In genomic region chr2:8310557-8311455, GRCh38 we compare ENCODE assay signal across 11 cellular contexts.
DNase-seq lines count a peak whose midpoint lies in the region; ATAC-seq and TF ChIP-seq lines count a peak whose summit lies in the region.
"Had no signal": no experiment of that assay in that cellular context is flagged by ENCODE, and none has a peak within 500 bp of the region (broad histone marks: within the 10 kb centered on the region; RNA-seq: fewer than 3 reads in every experiment).

No MANE protein-coding gene starts in this region.

- peaks cover 0 to 67% of the 10 kb centered on the region in 2 donors for H3K4me1 ChIP-seq in left lung
- H3K4me1 ChIP-seq: foreskin keratinocyte had no signal

- peak; percentile 24 to 37 for DNase-seq in activated CD4-positive, alpha-beta T cell treated with anti-CD3 and anti-CD28 coated beads for 24 hours (ENCODE audit: low read depth in 2 of 2)
- no peak for DNase-seq in activated CD4-positive, alpha-beta T cell treated with anti-CD3 and anti-CD28 coated beads for 1 hour
- peak; percentile 32 for DNase-seq in activated T-cell treated with anti-CD3 and anti-CD28 coated beads for 4 hours
- DNase-seq in left lung, result peak in 1 of 2 donors; percentile 71
- no peak for DNase-seq in GM13977 (ENCODE audit: low spot score)
- DNase-seq in GM13976 (ENCODE audit: low spot score), result no peak
- DNase-seq: foreskin keratinocyte, NCI-H1930 had no signal

- intact Hi-C loops in left lung (cut with DNase I), result no loop called here

- TF ChIP-seq CTCF in left lung (IDR thresholded peaks at IDR 0.05) (no peak), GM13977 (IDR thresholded peaks at IDR 0.05; ENCODE audit: extremely low read depth, insufficient read depth, missing control alignments) (no peak), GM13976 (IDR thresholded peaks at IDR 0.05; ENCODE audit: borderline replicate concordance, control extremely low read depth, extremely low read depth, insufficient read depth, missing control alignments) (no peak)

- no peak overlapping the region for H3K4me3 ChIP-seq in left lung

- peak overlapping the region; percentile 42 for H3K27ac Mint-ChIP-seq in stimulated activated naive CD8-positive, alpha-beta T cell treated with anti-CD3 and anti-CD28 coated beads, Interleukin-15, Interleukin-2, amounts not matched to agents 100 ng/mL and 50 ng/mL, for 24 hours

- H3K27ac ChIP-seq in left lung, result no peak overlapping the region
- H3K27ac ChIP-seq: foreskin keratinocyte had no signal

- no peaks in the 10 kb centered on the region for H3K9me3 ChIP-seq in left lung

- ATAC-seq in left lung, result peak; percentile 27
- ATAC-seq in activated CD4-positive, CD25-positive, alpha-beta regulatory T cell treated with anti-CD3 and anti-CD28 coated beads, Interleukin-2, amount 50 U/mL, for 24 hours, result no peak
- ATAC-seq: foreskin keratinocyte had no signal

- H3K4me3 Mint-ChIP-seq in stimulated activated naive CD8-positive, alpha-beta T cell treated with anti-CD3 and anti-CD28 coated beads, Interleukin-15, Interleukin-2, amounts not matched to agents 100 ng/mL and 50 ng/mL, for 24 hours, result peak overlapping the region; percentile 31
- H3K4me3 Mint-ChIP-seq: brain had no signal

- peaks cover 15% of the 10 kb centered on the region for H3K27me3 Mint-ChIP-seq in stimulated activated naive CD8-positive, alpha-beta T cell treated with anti-CD3 and anti-CD28 coated beads, Interleukin-15, Interleukin-2, amounts not matched to agents 100 ng/mL and 50 ng/mL, for 24 hours

- H3K4me1 Mint-ChIP-seq in stimulated activated naive CD8-positive, alpha-beta T cell treated with anti-CD3 and anti-CD28 coated beads, Interleukin-15, Interleukin-2, amounts not matched to agents 100 ng/mL and 50 ng/mL, for 24 hours (ENCODE audit: low read depth), result peaks cover 72% of the 10 kb centered on the region

- H3K36me3 ChIP-seq in left lung, result no peaks in the 10 kb centered on the region

- H3K9me3 Mint-ChIP-seq in stimulated activated naive CD8-positive, alpha-beta T cell treated with anti-CD3 and anti-CD28 coated beads, Interleukin-15, Interleukin-2, amounts not matched to agents 100 ng/mL and 50 ng/mL, for 24 hours, result no peaks in the 10 kb centered on the region

- H3K36me3 Mint-ChIP-seq in stimulated activated naive CD8-positive, alpha-beta T cell treated with anti-CD3 and anti-CD28 coated beads, Interleukin-15, Interleukin-2, amounts not matched to agents 100 ng/mL and 50 ng/mL, for 24 hours (ENCODE audit: low read depth), result no peaks in the 10 kb centered on the region
- H3K36me3 Mint-ChIP-seq: brain had no signal

- H3K27me3 ChIP-seq in left lung, result no peaks in the 10 kb centered on the region
- H3K27me3 ChIP-seq: foreskin keratinocyte had no signal

- in situ Hi-C loops in GM13977 (cut with MboI; ENCODE audit: low pct_unique_long_range_greater_than_20kb, low sequenced_read_pairs, unreplicated experiment) (loop anchor here (25.0 kb wide), 1 partner anchor 376 kb away; the partner anchor contains the start of gene ID2), GM13976 (cut with MboI; ENCODE audit: low sequenced_read_pairs, unreplicated experiment) (no loop called here)

Comparison
In these comparisons a context has a peak if more than half of its experiments do, and no peak if none do; other contexts are left out.
1. DNase-seq: peak in activated CD4-positive, alpha-beta T cell treated with anti-CD3 and anti-CD28 coated beads for 24 hours (2 of 2) and activated T-cell treated with anti-CD3 and anti-CD28 coated beads for 4 hours (single experiment); none in activated CD4-positive, alpha-beta T cell treated with anti-CD3 and anti-CD28 coated beads for 1 hour (single experiment), GM13977 (single experiment) and GM13976 (single experiment).